Comparison of ENCODE assay signal across 1 cellular context in genomic region chr2:150450765-150451164, GRCh38.
TF ChIP-seq lines count a peak whose summit lies in the region.

No MANE protein-coding gene starts in this region.

TF ChIP-seq in GM12878, 131 proteins besides CTCF, POLR2A, EP300 and RAD21:
- TF ChIP-seq ATF7 (IDR thresholded peaks at IDR 0.05; ENCODE audit: low read depth) (peak; percentile 80), MYC (IDR thresholded peaks at IDR 0.05; ENCODE audit: insufficient read depth, insufficient read length, insufficient replicate concordance, low read length, severe bottlenecking) (no peak)
